ENCODE assay signal across 23 cellular contexts in genomic region chr10:60795465-60796202, GRCh38.
"Had no signal": no experiment of that assay in that cellular context is flagged by ENCODE, and none has a peak within 500 bp of the region (broad histone marks: within the 10 kb centered on the region; RNA-seq: fewer than 3 reads in every experiment).

No MANE protein-coding gene starts in this region.

- H3K27ac ChIP-seq: SJSA1, SK-N-MC had no signal

- H3K9me3 ChIP-seq: MG63, SJSA1 had no signal

- DNase-seq: KBM-7, MG63, NCI-H1092, NCI-H1105 treated with DMSO at 0.1 percent for 48 hours, NCI-H1417 treated with DMSO at 0.1 percent for 48 hours, NCI-H146, NCI-H1694 treated with DMSO at 0.1 percent for 48 hours, NCI-H1930, NCI-H2081, NCI-H2107, NCI-H226, NCI-H446, NCI-H510A, NCI-H524 treated with DMSO at 0.1 percent for 48 hours, NCI-H69, NCI-H774, Right ventricle myocardium superior, RPMI8226, SIG-M5, T-helper 1 cell had no signal

- H3K4me3 ChIP-seq: MG63, SJSA1, SK-N-MC had no signal

- FAIRE-seq: RCC 7860 had no signal

- H3K27me3 ChIP-seq: MG63, SJSA1 had no signal
